Comparison of ENCODE assay signal across 8 cellular contexts in the genomic region with DNA sequence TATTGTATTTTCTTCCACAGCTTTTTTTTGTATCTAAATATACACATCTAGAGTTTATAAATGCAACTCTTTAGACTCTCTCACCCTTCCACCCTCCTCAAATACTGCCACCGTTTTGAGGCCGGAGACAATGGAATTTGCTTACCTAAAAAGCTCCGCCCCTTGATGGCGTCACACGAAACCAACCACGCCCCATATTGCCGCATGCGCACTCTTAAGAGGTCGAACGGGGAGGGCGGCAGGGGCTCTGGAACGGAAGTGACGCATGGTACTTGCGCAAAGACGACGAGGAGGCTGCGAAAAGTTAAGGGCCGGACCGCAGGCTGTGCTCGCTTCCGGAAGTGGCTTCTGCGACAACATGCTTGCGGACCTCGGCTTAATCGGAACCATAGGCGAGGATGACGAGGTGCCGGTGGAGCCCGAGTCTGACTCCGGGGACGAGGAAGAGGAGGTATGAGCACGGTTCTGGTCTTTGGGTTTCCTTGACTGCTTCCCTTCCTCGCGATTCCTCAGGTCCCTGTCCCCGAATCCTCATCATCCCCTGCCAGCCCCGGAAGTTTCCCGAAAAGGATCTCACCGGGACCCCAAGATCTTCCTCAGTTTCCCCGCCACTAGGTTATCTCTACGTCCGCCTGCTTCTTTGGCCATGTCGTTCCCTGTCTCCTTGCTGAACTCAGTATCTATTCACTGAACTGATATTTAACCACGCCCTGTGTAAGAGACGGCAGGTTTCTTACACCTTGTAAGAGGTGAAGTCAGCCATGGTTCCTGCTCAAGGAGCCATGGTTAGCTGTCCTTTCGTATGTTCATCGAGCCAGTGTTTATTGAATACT. TPM values are rescaled to one million over a fixed set of nuclear protein-coding genes. Genes with fewer than 3 reads are reported as not detected.
A peak's percentile ranks its signal among the peaks of the same experiment; 100 is the strongest.
DNase-seq lines count a peak whose midpoint lies in the region; ATAC-seq lines count a peak whose summit lies in the region.

A gene with protein sequence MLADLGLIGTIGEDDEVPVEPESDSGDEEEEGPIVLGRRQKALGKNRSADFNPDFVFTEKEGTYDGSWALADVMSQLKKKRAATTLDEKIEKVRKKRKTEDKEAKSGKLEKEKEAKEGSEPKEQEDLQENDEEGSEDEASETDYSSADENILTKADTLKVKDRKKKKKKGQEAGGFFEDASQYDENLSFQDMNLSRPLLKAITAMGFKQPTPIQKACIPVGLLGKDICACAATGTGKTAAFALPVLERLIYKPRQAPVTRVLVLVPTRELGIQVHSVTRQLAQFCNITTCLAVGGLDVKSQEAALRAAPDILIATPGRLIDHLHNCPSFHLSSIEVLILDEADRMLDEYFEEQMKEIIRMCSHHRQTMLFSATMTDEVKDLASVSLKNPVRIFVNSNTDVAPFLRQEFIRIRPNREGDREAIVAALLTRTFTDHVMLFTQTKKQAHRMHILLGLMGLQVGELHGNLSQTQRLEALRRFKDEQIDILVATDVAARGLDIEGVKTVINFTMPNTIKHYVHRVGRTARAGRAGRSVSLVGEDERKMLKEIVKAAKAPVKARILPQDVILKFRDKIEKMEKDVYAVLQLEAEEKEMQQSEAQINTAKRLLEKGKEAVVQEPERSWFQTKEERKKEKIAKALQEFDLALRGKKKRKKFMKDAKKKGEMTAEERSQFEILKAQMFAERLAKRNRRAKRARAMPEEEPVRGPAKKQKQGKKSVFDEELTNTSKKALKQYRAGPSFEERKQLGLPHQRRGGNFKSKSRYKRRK (plus strand): TSS at position 326 of the 833 bp plus-strand sequence. CDS start 33 bp downstream, at position 359.

- no peak within 1 kb of the TSS for H3K23ac ChIP-seq in mesenchymal stem cell (ENCODE audit: low read length in 2 of 2)

- H3K27me3 ChIP-seq in NT2/D1 (ENCODE audit: insufficient read depth, insufficient read length) (no peaks in the 10 kb centered on the region), endocrine pancreas (ENCODE audit: control insufficient read depth, insufficient read depth, low read length) (no peaks in the 10 kb centered on the region), mesenchymal stem cell (ENCODE audit: control insufficient read depth in 1 of 2, insufficient read depth in 1 of 2, low read length in 2 of 2) (no peaks in the 10 kb centered on the region)

- ATAC-seq in GM21367 (IDR thresholded peaks at IDR 0.05; ENCODE audit: unreplicated experiment) = peak; percentile 78
- peak; percentile 94 for ATAC-seq in activated CD8-positive, alpha-beta memory T cell treated with anti-CD3 and anti-CD28 coated beads, Interleukin-2, amount 10 ng/mL, durations not matched to agents 7 days and 5 days

- DNase-seq in COLO829 (ENCODE audit: low spot score) (peak; percentile 97), HUDEP-2 (lab: John Stamatoyannopoulos, UW; ENCODE audit: unreplicated experiment in 76 of 76) (peak in 75 of 76 experiments; percentile 42 to 98 (median 92)), NT2/D1 (ENCODE audit: low read depth, low spot score) (peak; percentile 99), mesenchymal stem cell (peak; percentile 98)
- peak; percentile 99 for DNase-seq in activated CD8-positive, alpha-beta memory T cell treated with anti-CD3 and anti-CD28 coated beads, Interleukin-2, amount 10 ng/mL, durations not matched to agents 7 days and 5 days
- DNase-seq in stimulated activated CD8-positive, alpha-beta memory T cell treated with anti-CD3 and anti-CD28 coated beads, Interleukin-12 subunit alpha, Interleukin-12 subunit beta, amount 100 ng/mL, for 4 hours (ENCODE audit: low read depth) = peak; percentile 89

- H2BK120ac ChIP-seq in mesenchymal stem cell (ENCODE audit: low read depth, low read length) = peak within 1 kb of the TSS; percentile 73

- H3K4me3 Mint-ChIP-seq in activated CD8-positive, alpha-beta memory T cell treated with anti-CD3 and anti-CD28 coated beads, Interleukin-2, amount 10 ng/mL, durations not matched to agents 7 days and 5 days = peak within 1 kb of the TSS; percentile 89

- H4K8ac ChIP-seq in mesenchymal stem cell (ENCODE audit: low read length) = peak within 1 kb of the TSS; percentile 87

- H3K36me3 ChIP-seq in NT2/D1 (ENCODE audit: insufficient read depth, insufficient read length, low read length) = peaks cover 41% of the 10 kb centered on the region
- H3K36me3 ChIP-seq in endocrine pancreas (ENCODE audit: control insufficient read depth, insufficient read depth, low read length) = no peaks in the 10 kb centered on the region
- peaks cover 27 to 29% of the 10 kb centered on the region in 2 experiments for H3K36me3 ChIP-seq in mesenchymal stem cell (ENCODE audit: control insufficient read depth in 1 of 2, insufficient read depth in 2 of 2, low read depth in 1 of 2, low read length in 2 of 2)

- CTCF ChIA-PET in activated CD8-positive, alpha-beta memory T cell treated with anti-CD3 and anti-CD28 coated beads, Interleukin-2, amount 10 ng/mL, durations not matched to agents 7 days and 5 days (lab: Charles Lee) = interaction anchor here (0.6 to 11.7 kb wide), 14 partner anchors 9 to 543 kb away, joined by 3 to 161 read pairs (median 4); a partner anchor contains a TSS

- H3K79me1 ChIP-seq in mesenchymal stem cell (replicated peaks; ENCODE audit: low read length, poor library complexity, severe bottlenecking) = peaks cover 17% of the 10 kb centered on the region

- H2BK15ac ChIP-seq in mesenchymal stem cell (ENCODE audit: low read depth, poor library complexity, severe bottlenecking) = no peak within 1 kb of the TSS

- H3K9me3 Mint-ChIP-seq in activated CD8-positive, alpha-beta memory T cell treated with anti-CD3 and anti-CD28 coated beads, Interleukin-2, amount 10 ng/mL, durations not matched to agents 7 days and 5 days (ENCODE audit: low read depth) = no peaks in the 10 kb centered on the region

- H3K27ac ChIP-seq in mesenchymal stem cell (ENCODE audit: low read length, poor library complexity, severe bottlenecking) = peak within 1 kb of the TSS; percentile 59

- H3K4me1 Mint-ChIP-seq in activated CD8-positive, alpha-beta memory T cell treated with anti-CD3 and anti-CD28 coated beads, Interleukin-2, amount 10 ng/mL, durations not matched to agents 7 days and 5 days = peaks cover 26% of the 10 kb centered on the region

- peak within 1 kb of the TSS in 1 of 2 experiments; percentile 19 for H3K14ac ChIP-seq in mesenchymal stem cell (ENCODE audit: low read length in 2 of 2)

- H2BK5ac ChIP-seq in mesenchymal stem cell (ENCODE audit: low read depth, low read length, poor library complexity, severe bottlenecking) = no peak within 1 kb of the TSS

- no peak within 1 kb of the TSS for H2AFZ ChIP-seq in mesenchymal stem cell (ENCODE audit: low read depth, low read length)

- H3K4ac ChIP-seq in mesenchymal stem cell (ENCODE audit: low read depth in 1 of 2, low read length in 2 of 2) = peak within 1 kb of the TSS in 1 of 2 experiments; percentile 44

- H3K27me3 Mint-ChIP-seq in activated CD8-positive, alpha-beta memory T cell treated with anti-CD3 and anti-CD28 coated beads, Interleukin-2, amount 10 ng/mL, durations not matched to agents 7 days and 5 days = no peaks in the 10 kb centered on the region

- peak within 1 kb of the TSS; percentile 90 for H4K91ac ChIP-seq in mesenchymal stem cell (ENCODE audit: low read length)

- peak within 1 kb of the TSS; percentile 93 for H3K27ac Mint-ChIP-seq in activated CD8-positive, alpha-beta memory T cell treated with anti-CD3 and anti-CD28 coated beads, Interleukin-2, amount 10 ng/mL, durations not matched to agents 7 days and 5 days

- H3K9ac ChIP-seq in NT2/D1 (ENCODE audit: insufficient read length, low read depth) = peak within 1 kb of the TSS; percentile 98
- peak within 1 kb of the TSS; percentile 68 for H3K9ac ChIP-seq in endocrine pancreas (ENCODE audit: control insufficient read depth, insufficient read depth, low read length)
- H3K9ac ChIP-seq in mesenchymal stem cell (ENCODE audit: low read length) = peak within 1 kb of the TSS; percentile 93

- H3K9me3 ChIP-seq in NT2/D1 (ENCODE audit: insufficient read depth, low read length) (no peaks in the 10 kb centered on the region), endocrine pancreas (ENCODE audit: control insufficient read depth, low read length) (no peaks in the 10 kb centered on the region), mesenchymal stem cell (ENCODE audit: control insufficient read depth, low read length) (no peaks in the 10 kb centered on the region)

- no peak within 1 kb of the TSS for H2AK5ac ChIP-seq in mesenchymal stem cell (ENCODE audit: low read length, severe bottlenecking)

- no peak within 1 kb of the TSS for H2BK12ac ChIP-seq in mesenchymal stem cell (ENCODE audit: low read length in 2 of 2)

- H3K36me3 Mint-ChIP-seq in activated CD8-positive, alpha-beta memory T cell treated with anti-CD3 and anti-CD28 coated beads, Interleukin-2, amount 10 ng/mL, durations not matched to agents 7 days and 5 days = peaks cover 22% of the 10 kb centered on the region

- WGBS in mesenchymal stem cell = under 1% methylated on average over 46 of the region's 46 CpGs

- peak within 1 kb of the TSS; percentile 25 to 89 for H3K18ac ChIP-seq in mesenchymal stem cell (ENCODE audit: low read depth in 1 of 2, low read length in 2 of 2)

- H3K4me2 ChIP-seq in mesenchymal stem cell (ENCODE audit: low read length, poor library complexity, severe bottlenecking) = peak within 1 kb of the TSS; percentile 64

- H3K4me3 ChIP-seq in NT2/D1 (ENCODE audit: insufficient read length, low read depth) = peak within 1 kb of the TSS; percentile 98
- peak within 1 kb of the TSS; percentile 77 for H3K4me3 ChIP-seq in endocrine pancreas (ENCODE audit: control insufficient read depth, insufficient read depth, low read length)
- H3K4me3 ChIP-seq in mesenchymal stem cell (ENCODE audit: insufficient read depth in 1 of 2, low read depth in 1 of 2, low read length in 2 of 2) = peak within 1 kb of the TSS; percentile 80 to 96

- H3K4me1 ChIP-seq in NT2/D1 (ENCODE audit: insufficient read depth, insufficient read length) = peaks cover 3% of the 10 kb centered on the region
- no peaks in the 10 kb centered on the region for H3K4me1 ChIP-seq in endocrine pancreas (ENCODE audit: control insufficient read depth, insufficient read depth, low read length)
- peaks cover 9% of the 10 kb centered on the region for H3K4me1 ChIP-seq in mesenchymal stem cell (ENCODE audit: control insufficient read depth, insufficient read depth, low read depth, low read length)

RNA-seq across cellular contexts. Expression of the gene that starts here (rescaled TPM):
- total RNA-seq in activated CD8-positive, alpha-beta memory T cell treated with anti-CD3 and anti-CD28 coated beads, Interleukin-2, amount 10 ng/mL, durations not matched to agents 7 days and 5 days = 10 to 100 TPM; 40.5 to 52.7 TPM
- polyA plus RNA-seq in mesenchymal stem cell (2013, experiment 1 of 2) = 34.0 TPM
- polyA plus RNA-seq in mesenchymal stem cell (2013, experiment 2 of 2) = 31.9 TPM

Comparison
In these comparisons a context has a peak if more than half of its experiments do, and no peak if none do; other contexts are left out.
1. Peak in every context shown above with its lines: DNase-seq, ATAC-seq, H3K4me3 ChIP-seq and H3K27ac ChIP-seq.